Comparison of ENCODE assay signal across 25 cellular contexts in the genomic region with DNA sequence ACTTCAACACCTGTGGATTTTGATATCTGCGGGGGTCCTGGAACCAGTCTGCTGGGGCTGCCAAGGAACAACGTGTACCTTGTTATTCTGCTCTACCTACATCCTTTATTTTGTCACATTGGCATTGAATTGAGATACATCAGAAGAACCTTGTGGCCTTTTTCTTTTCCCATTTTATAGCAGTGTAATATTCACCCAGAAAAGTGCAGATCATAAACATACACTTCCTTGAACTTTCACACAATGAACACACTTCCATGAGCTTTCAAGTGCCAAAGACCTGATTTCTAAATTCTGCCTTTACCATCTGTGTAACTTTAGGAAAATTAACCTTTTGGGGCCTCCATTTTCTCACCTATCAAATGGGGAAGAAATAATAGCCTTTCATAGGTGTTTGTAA.
"Had no signal": no experiment of that assay in that cellular context is flagged by ENCODE, and none has a peak within 500 bp of the region (broad histone marks: within the 10 kb centered on the region; RNA-seq: fewer than 3 reads in every experiment).

No MANE protein-coding gene starts in this region.

- DNase-seq: stimulated activated CD4-positive, alpha-beta T cell treated with anti-CD3 and anti-CD28 coated beads, Interleukin-2, amount 100 ng/mL, for 48 hours; stimulated activated CD4-positive, alpha-beta T cell treated with anti-CD3 and anti-CD28 coated beads, Interleukin-4, amount 100 ng/mL, for 1 hour; stimulated activated CD4-positive, alpha-beta T cell treated with anti-CD3 and anti-CD28 coated beads, Interleukin-4, amount 100 ng/mL, for 24 hours; stimulated activated CD4-positive, alpha-beta T cell treated with anti-CD3 and anti-CD28 coated beads, Interleukin-4, amount 100 ng/mL, for 4 hours; stimulated activated CD8-positive, alpha-beta memory T cell treated with anti-CD3 and anti-CD28 coated beads, Interleukin-4, amount 100 ng/mL, for 48 hours; stimulated activated naive B cell treated with anti-CD40 and anti-IgM and Interleukin-4, amounts not matched to agents 10 μg/mL and 1 μg/mL and 100 μg/mL, for 72 hours; stimulated activated naive CD4-positive, alpha-beta T cell; stimulated activated naive CD4-positive, alpha-beta T cell treated with Interleukin-2 at 50 U/mL for 16 hours; stimulated activated naive CD8-positive, alpha-beta T cell treated with anti-CD3 and anti-CD28 coated beads, Interleukin-15, amount 100 ng/mL, for 72 hours; stimulated activated naive CD8-positive, alpha-beta T cell treated with anti-CD3 and anti-CD28 coated beads, Interleukin-15, Interleukin-2, amounts not matched to agents 100 U/mL and 50 U/mL, for 24 hours; stomach; substantia nigra; testis; thyroid gland; tibial artery; trophoblast cell; upper lobe of left lung; upper lobe of right lung; uterus had no signal

- H3K27me3 ChIP-seq: stomach, suprapubic skin, testis, thyroid gland, tibial artery, tibial nerve, upper lobe of left lung, upper lobe of right lung, uterus, vagina had no signal

- H3K27ac ChIP-seq: stomach, suprapubic skin, testis, thoracic aorta, thyroid gland, tibial artery, tibial nerve, upper lobe of left lung, upper lobe of right lung, uterus, vagina had no signal

- H3K4me3 ChIP-seq: stomach, suprapubic skin, testis, thoracic aorta, thyroid gland, tibial artery, tibial nerve, upper lobe of left lung, upper lobe of right lung, uterus, vagina had no signal

- H3K9me3 ChIP-seq: stomach, suprapubic skin, testis, thoracic aorta, thyroid gland, tibial artery, tibial nerve, upper lobe of left lung, upper lobe of right lung, uterus, vagina had no signal

- H3K36me3 ChIP-seq: stomach, suprapubic skin, thoracic aorta, thyroid gland, tibial artery, tibial nerve, upper lobe of left lung, upper lobe of right lung, uterus, vagina had no signal

- H3K4me1 ChIP-seq: stomach, testis, thyroid gland, tibial artery, tibial nerve, upper lobe of left lung, upper lobe of right lung, uterus, vagina had no signal

- ATAC-seq: stimulated activated effector memory CD8-positive, alpha-beta T cell treated with anti-CD3 and anti-CD28 coated beads, Interleukin-12 subunit alpha, Interleukin-12 subunit beta, amount 100 ng/mL, for 72 hours; stimulated activated memory B cell treated with anti-CD40 and anti-IgM and Interleukin-4, amounts not matched to agents 10 μg/mL and 1 μg/mL and 100 μg/mL, for 72 hours; stimulated activated naive B cell treated with anti-CD40 and anti-IgM and Interleukin-4, amounts not matched to agents 10 μg/mL and 1 μg/mL and 100 μg/mL, for 72 hours; stimulated activated naive CD8-positive, alpha-beta T cell treated with anti-CD3 and anti-CD28 coated beads, Interleukin-15, amount 100 ng/mL, for 72 hours; stimulated activated naive CD8-positive, alpha-beta T cell treated with anti-CD3 and anti-CD28 coated beads, Interleukin-15, Interleukin-2, amounts not matched to agents 100 U/mL and 50 U/mL, for 24 hours; upper lobe of right lung had no signal
